ENCODE assay signal across 8 cellular contexts in genomic region chr17:31936615-31937609, GRCh38. TPM values are rescaled to one million over a fixed set of nuclear protein-coding genes. Genes with fewer than 3 reads are reported as not detected.
A peak's percentile ranks its signal among the peaks of the same experiment; 100 is the strongest.
DNase-seq lines count a peak whose midpoint lies in the region; ATAC-seq and TF ChIP-seq lines count a peak whose summit lies in the region.
"Not testable (repeated sequence)": the region's sequence is repeated elsewhere in the genome, so short reads cannot be mapped to it uniquely, and the experiment has no call there.

Gene SUZ12, plus strand, starts transcription at chr17:31937007. Its CDS starts 240 bp downstream, at chr17:31937247.

- ATAC-seq in GM18498 (IDR thresholded peaks at IDR 0.05; ENCODE audit: unreplicated experiment) (peak; percentile 93), HG02885 (IDR thresholded peaks at IDR 0.05; ENCODE audit: poor library complexity, unreplicated experiment) (peak; percentile 96), T-helper 17 cell (peak; percentile 98), left ventricle myocardium superior (peak; percentile 100)

- peak; percentile 79 for DNase-seq in NCI-H187 (lab: John Stamatoyannopoulos, UW)
- DNase-seq in T-helper 17 cell, result peak; percentile 74 to 89 (median 85)
- peak; percentile 91 for DNase-seq in amniotic epithelial cell (ENCODE audit: low read depth)
- DNase-seq in left ventricle myocardium superior, result peak; percentile 92
- DNase-seq in progenitor cell of endocrine pancreas (ENCODE audit: low spot score, unreplicated experiment), result peak; percentile 77
- DNase-seq in type B pancreatic cell (ENCODE audit: extremely low spot score, unreplicated experiment), result peak; percentile 89

- peak within 1 kb of the TSS; percentile 86 for H3K27ac Mint-ChIP-seq in T-helper 17 cell
- peak within 1 kb of the TSS; percentile 92 for H3K27ac Mint-ChIP-seq in progenitor cell of endocrine pancreas
- H3K27ac Mint-ChIP-seq in type B pancreatic cell, result peak within 1 kb of the TSS; percentile 81

- H3K4me3 Mint-ChIP-seq in T-helper 17 cell (peak within 1 kb of the TSS; percentile 84), progenitor cell of endocrine pancreas (ENCODE audit: low read depth) (peak within 1 kb of the TSS; percentile 81), type B pancreatic cell (peak within 1 kb of the TSS; percentile 90)

- peaks cover 11% of the 10 kb centered on the region for H3K4me1 Mint-ChIP-seq in T-helper 17 cell
- not testable (repeated sequence) for H3K4me1 Mint-ChIP-seq in progenitor cell of endocrine pancreas (ENCODE audit: low read depth); type B pancreatic cell (ENCODE audit: unreplicated experiment)

- H3K36me3 Mint-ChIP-seq in T-helper 17 cell (ENCODE audit: low read depth); progenitor cell of endocrine pancreas (ENCODE audit: insufficient read depth); type B pancreatic cell: not testable (repeated sequence)

- H3K9me3 ChIP-seq in T-helper 17 cell (ENCODE audit: control insufficient read depth, low read length, poor library complexity, severe bottlenecking), result not testable (repeated sequence)

- H3K27me3 Mint-ChIP-seq in T-helper 17 cell, progenitor cell of endocrine pancreas, type B pancreatic cell: not testable (repeated sequence)

- H3K9me3 Mint-ChIP-seq in progenitor cell of endocrine pancreas (ENCODE audit: low read depth); type B pancreatic cell: not testable (repeated sequence)

- TF ChIP-seq CTCF in progenitor cell of endocrine pancreas (IDR thresholded peaks at IDR 0.05; ENCODE audit: unreplicated experiment); type B pancreatic cell (conservative IDR thresholded peaks at IDR 0.05): not testable (repeated sequence)

- intact Hi-C loops in left ventricle myocardium superior (cut with micrococcal nuclease), result not testable (repeated sequence)

RNA-seq across cellular contexts. Expression of gene SUZ12, which starts in this region (rescaled TPM):
- 10 to 100 TPM; 28.3 to 29.3 TPM for total RNA-seq in T-helper 17 cell
- total RNA-seq in left ventricle myocardium superior, result 14.1 TPM
- 37.5 and 38.3 TPM in 2 replicates for total RNA-seq in progenitor cell of endocrine pancreas
- 26.5 and 29.8 TPM in 2 replicates for total RNA-seq in type B pancreatic cell (ENCODE audit: low replicate concordance)

Comparison
In these comparisons a context has a peak if more than half of its experiments do, and no peak if none do; other contexts are left out.
1. Peak in every context shown above with its lines: DNase-seq and ATAC-seq.